1 cellular context compared by ENCODE assay signal in genomic region chr4:182975806-182976205, GRCh38.
TF ChIP-seq lines count a peak whose summit lies in the region.

No MANE protein-coding gene starts in this region.

TF ChIP-seq in K562, 482 proteins besides CTCF, POLR2A, EP300 and RAD21 (continued from another document and continues in another):
- TF ChIP-seq TRIM25 (IDR thresholded peaks at IDR 0.05; ENCODE audit: borderline replicate concordance) (no peak), FOSL1 (tag; conservative IDR thresholded peaks at IDR 0.05) (peak; percentile 96), DPF2 (IDR thresholded peaks at IDR 0.05) (peak; percentile 91), EGR1 (conservative IDR thresholded peaks at IDR 0.05) (no peak), LEF1 (IDR thresholded peaks at IDR 0.05) (peak; percentile 74), ATF7 (IDR thresholded peaks at IDR 0.05) (peak; percentile 47; the same call in 1 of the 2 replicates), ZFPM2 (CRISPR knock-in tag; IDR thresholded peaks at IDR 0.05) (no peak), ATF2 (CRISPR knock-in tag; IDR thresholded peaks at IDR 0.05) (no peak), GABPA (tag; conservative IDR thresholded peaks at IDR 0.05; ENCODE audit: low read depth) (0 out of 2 replicates have a peak, but pooled peaks have one; percentile 17), ETV1 (tag; conservative IDR thresholded peaks at IDR 0.05; ENCODE audit: low read depth) (peak; percentile 21; the same call in 1 of the 2 replicates), SMARCE1 (IDR thresholded peaks at IDR 0.05) (peak; percentile 91), ZBTB40 (IDR thresholded peaks at IDR 0.05) (no peak), ZBTB40 (CRISPR knock-in tag; IDR thresholded peaks at IDR 0.05) (no peak), JUN (IDR thresholded peaks at IDR 0.05; ENCODE audit: borderline replicate concordance, low read depth, low read length) (peak; percentile 80), JUN (CRISPR knock-in tag; IDR thresholded peaks at IDR 0.05; ENCODE audit: borderline replicate concordance) (no peak), SMARCA4 (IDR thresholded peaks at IDR 0.05) (peak; percentile 88), GABPB2 (CRISPR knock-in tag; conservative IDR thresholded peaks at IDR 0.05) (no peak), SPI1 (IDR thresholded peaks at IDR 0.05; ENCODE audit: borderline replicate concordance, low read depth, low read length) (no peak), MAFG (tag; conservative IDR thresholded peaks at IDR 0.05) (no peak), ZNF740 (CRISPR knock-in tag; IDR thresholded peaks at IDR 0.05) (no peak), ZNF740 (tag; IDR thresholded peaks at IDR 0.05) (0 out of 4 replicates have a peak, but pooled peaks of 1 of the 2 experiments have one; percentile 7), FOS (IDR thresholded peaks at IDR 0.05; ENCODE audit: extremely low read depth, insufficient read length) (peak; percentile 49), CTBP1 (IDR thresholded peaks at IDR 0.05; ENCODE audit: borderline replicate concordance) (peak; percentile 19; the same call in 1 of the 2 replicates), KLF1 (tag; IDR thresholded peaks at IDR 0.05) (no peak), TCF3 (CRISPR knock-in tag; IDR thresholded peaks at IDR 0.05) (peak; percentile 49), RCOR1 (IDR thresholded peaks at IDR 0.05; ENCODE audit: borderline replicate concordance in 1 of 2, low read depth in 2 of 2, low read length in 2 of 2) (peak in 1 of 2 experiments; percentile 71; a peak in 2 of 4 replicates), TEAD4 (IDR thresholded peaks at IDR 0.05; ENCODE audit: low read length) (peak; percentile 65), TEAD4 (CRISPR knock-in tag; IDR thresholded peaks at IDR 0.05; ENCODE audit: borderline replicate concordance) (no peak), ZBTB11 (CRISPR knock-in tag; IDR thresholded peaks at IDR 0.05) (0 out of 6 replicates have a peak, but pooled peaks of 1 of the 3 experiments have one; percentile 14), TBP (optimal IDR thresholded peaks at IDR 0.05; ENCODE audit: low read depth, low read length) (peak; percentile 16), GATA2 (CRISPR knock-in tag; IDR thresholded peaks at IDR 0.05) (peak; percentile 88), ZNF584 (CRISPR knock-in tag; IDR thresholded peaks at IDR 0.05; ENCODE audit: low read depth) (peak; percentile 35; the same call in 1 of the 2 replicates), TRIM24 (IDR thresholded peaks at IDR 0.05) (peak in 1 of 2 experiments; percentile 52; a peak in 2 of 4 replicates), ARID1B (IDR thresholded peaks at IDR 0.05) (peak; percentile 87), ARID3A (IDR thresholded peaks at IDR 0.05; ENCODE audit: borderline replicate concordance, low read depth, low read length) (peak; percentile 91; the same call in 1 of the 2 replicates), MYNN (IDR thresholded peaks at IDR 0.05) (peak; percentile 51; the same call in 1 of the 2 replicates), MYNN (CRISPR knock-in tag; IDR thresholded peaks at IDR 0.05) (no peak), ZMIZ1 (IDR thresholded peaks at IDR 0.05; ENCODE audit: low read depth in 2 of 2, low read length in 2 of 2) (0 out of 4 replicates have a peak, but pooled peaks of 1 of the 2 experiments have one; percentile 24), MEIS2 (IDR thresholded peaks at IDR 0.05; ENCODE audit: partially characterized antibody) (peak; percentile 99)
